19 cellular contexts compared by ENCODE assay signal in genomic region chr11:32987851-32988250, GRCh38.
"Had no signal": no experiment of that assay in that cellular context is flagged by ENCODE, and none has a peak within 500 bp of the region (broad histone marks: within the 10 kb centered on the region; RNA-seq: fewer than 3 reads in every experiment).

No MANE protein-coding gene starts in this region.

- DNase-seq: activated CD4-positive, alpha-beta memory T cell treated with anti-CD3 and anti-CD28 coated beads for 36 hours; activated CD4-positive, alpha-beta T cell treated with anti-CD3 and anti-CD28 coated beads for 36 hours; activated naive CD4-positive, alpha-beta T cell; activated T-cell treated with anti-CD3 and anti-CD28 coated beads, Interleukin-2, amount 50 U/mL, for 1 hour; anterior cingulate cortex; brain microvascular endothelial cell; erythroblast; kidney; left ventricle myocardium inferior; mammary epithelial cell; psoas muscle; right cardiac atrium; stimulated activated CD4-positive, alpha-beta T cell treated with anti-CD3 and anti-CD28 coated beads, Interleukin-15, amount 100 ng/mL, for 24 hours; stimulated activated CD4-positive, alpha-beta T cell treated with anti-CD3 and anti-CD28 coated beads, Interleukin-2, amount 100 ng/mL, for 48 hours; stimulated activated naive CD8-positive, alpha-beta T cell treated with anti-CD3 and anti-CD28 coated beads, Interleukin-15, amount 100 ng/mL, for 72 hours had no signal

- H3K4me3 ChIP-seq: coronary artery, left ventricle myocardium inferior, psoas muscle, skin epidermis had no signal

- H3K4me1 ChIP-seq: left ventricle myocardium inferior, psoas muscle had no signal

- H3K27me3 Mint-ChIP-seq: activated CD4-positive, alpha-beta memory T cell treated with anti-CD3 and anti-CD28 coated beads for 36 hours; activated CD4-positive, alpha-beta T cell treated with anti-CD3 and anti-CD28 coated beads for 36 hours; activated T-helper 17 cell treated with anti-CD3 and anti-CD28 coated beads, Interleukin-2, amount 50 U/mL, for 72 hours; central memory CD8-positive, alpha-beta T cell; stimulated activated naive CD8-positive, alpha-beta T cell treated with anti-CD3 and anti-CD28 coated beads, Interleukin-15, amount 100 ng/mL, for 72 hours had no signal

- ATAC-seq: activated CD4-positive, alpha-beta T cell treated with anti-CD3 and anti-CD28 coated beads for 36 hours; activated T-helper 17 cell treated with anti-CD3 and anti-CD28 coated beads, Interleukin-2, amount 50 U/mL, for 72 hours; psoas muscle; right cardiac atrium; stimulated activated naive CD8-positive, alpha-beta T cell treated with anti-CD3 and anti-CD28 coated beads, Interleukin-15, amount 100 ng/mL, for 72 hours had no signal

- H3K36me3 Mint-ChIP-seq: activated CD4-positive, alpha-beta memory T cell treated with anti-CD3 and anti-CD28 coated beads for 36 hours had no signal

- H3K27ac ChIP-seq: brain microvascular endothelial cell, coronary artery, left ventricle myocardium inferior, psoas muscle, skin epidermis had no signal

- H3K27ac Mint-ChIP-seq: activated CD4-positive, alpha-beta memory T cell treated with anti-CD3 and anti-CD28 coated beads for 36 hours; activated CD4-positive, alpha-beta T cell treated with anti-CD3 and anti-CD28 coated beads for 36 hours; activated T-helper 17 cell treated with anti-CD3 and anti-CD28 coated beads, Interleukin-2, amount 50 U/mL, for 72 hours; stimulated activated naive CD8-positive, alpha-beta T cell treated with anti-CD3 and anti-CD28 coated beads, Interleukin-15, amount 100 ng/mL, for 72 hours had no signal

- H3K4me1 Mint-ChIP-seq: activated CD4-positive, alpha-beta T cell treated with anti-CD3 and anti-CD28 coated beads for 36 hours; activated T-helper 17 cell treated with anti-CD3 and anti-CD28 coated beads, Interleukin-2, amount 50 U/mL, for 72 hours; central memory CD8-positive, alpha-beta T cell; stimulated activated naive CD8-positive, alpha-beta T cell treated with anti-CD3 and anti-CD28 coated beads, Interleukin-15, amount 100 ng/mL, for 72 hours had no signal

- H3K36me3 ChIP-seq: brain microvascular endothelial cell, left ventricle myocardium inferior had no signal

- H3K27me3 ChIP-seq: brain microvascular endothelial cell had no signal

- H3K4me3 Mint-ChIP-seq: activated CD4-positive, alpha-beta memory T cell treated with anti-CD3 and anti-CD28 coated beads for 36 hours; activated CD4-positive, alpha-beta T cell treated with anti-CD3 and anti-CD28 coated beads for 36 hours; activated T-helper 17 cell treated with anti-CD3 and anti-CD28 coated beads, Interleukin-2, amount 50 U/mL, for 72 hours; central memory CD8-positive, alpha-beta T cell; stimulated activated naive CD8-positive, alpha-beta T cell treated with anti-CD3 and anti-CD28 coated beads, Interleukin-15, amount 100 ng/mL, for 72 hours had no signal
